ENCODE assay signal across 34 cellular contexts in genomic region chr3:63089007-63089406, GRCh38.
"Had no signal": no experiment of that assay in that cellular context is flagged by ENCODE, and none has a peak within 500 bp of the region (broad histone marks: within the 10 kb centered on the region; RNA-seq: fewer than 3 reads in every experiment).

No MANE protein-coding gene starts in this region.

- H3K4me3 ChIP-seq: Peyer's patch had no signal

- H3K36me3 ChIP-seq: Peyer's patch had no signal

- H3K4me1 ChIP-seq: Peyer's patch had no signal

- H3K27me3 ChIP-seq: Peyer's patch had no signal

- H3K9ac ChIP-seq: KMS-11 had no signal

- H3K9me3 ChIP-seq: Peyer's patch had no signal

- H3K4me2 ChIP-seq: KMS-11 had no signal

- H3K27ac ChIP-seq: KMS-11, Peyer's patch, VCaP had no signal

- DNase-seq: activated B cell treated with CpG ODN at 0.5 μM for 24 hours; activated CD4-positive, alpha-beta memory T cell treated with anti-CD3 and anti-CD28 coated beads, Interleukin-2, amount 10 ng/mL, durations not matched to agents 7 days and 5 days; activated CD4-positive, alpha-beta T cell treated with anti-CD3 and anti-CD28 coated beads for 1 hour; activated CD4-positive, alpha-beta T cell treated with anti-CD3 and anti-CD28 coated beads for 48 hours; activated CD8-positive, alpha-beta memory T cell treated with anti-CD3 and anti-CD28 coated beads for 24 hours; activated CD8-positive, alpha-beta memory T cell treated with anti-CD3 and anti-CD28 coated beads, Interleukin-2, amount 10 ng/mL, durations not matched to agents 7 days and 5 days; activated CD8-positive, alpha-beta memory T cell treated with anti-CD3 and anti-CD28 coated beads, Interleukin-2, amount 50 U/mL, for 48 hours; activated effector memory CD4-positive, alpha-beta T cell treated with Interleukin-2 at 50 U/mL for 16 hours; activated naive CD4-positive, alpha-beta T cell treated with anti-CD3 and anti-CD28 coated beads, Interleukin-2, amount 10 ng/mL, durations not matched to agents 7 days and 5 days; activated naive CD8-positive, alpha-beta T cell treated with anti-CD3 and anti-CD28 coated beads, Interleukin-2, amount 50 U/mL, for 24 hours; activated T-cell treated with anti-CD3 and anti-CD28 coated beads, Interleukin-2, amount 50 U/mL, for 48 hours; anterior cingulate cortex; MM.1S; MV-4-11; NCI-H1092; NCI-H146; NCI-H187; NCI-H2029 treated with DMSO at 0.1 percent for 48 hours; NCI-H2107; NCI-H2171; NCI-H510A; NCI-H526; NCI-H748 treated with DMSO at 0.1 percent for 48 hours; NK-92 treated with Interleukin-12 subunit alpha and Interleukin-12 subunit beta, amount 100 ng/mL, for 24 hours; PC-3; Peyer's patch; RPMI8226; SW 1271; T-helper 1 cell; T-helper 2 cell; T-helper 9 cell had no signal

- ATAC-seq: activated CD8-positive, alpha-beta memory T cell treated with anti-CD3 and anti-CD28 coated beads, Interleukin-2, amount 10 ng/mL, durations not matched to agents 7 days and 5 days; activated naive CD8-positive, alpha-beta T cell treated with anti-CD3 and anti-CD28 coated beads, Interleukin-2, amount 50 U/mL, for 24 hours; PC-3; Right ventricle myocardium inferior had no signal
